In genomic region chr14:55104051-55104954, GRCh38 we compare ENCODE assay signal across 8 cellular contexts. TPM values are rescaled to one million over a fixed set of nuclear protein-coding genes. Genes with fewer than 3 reads are reported as not detected.
DNase-seq lines count a peak whose midpoint lies in the region; ATAC-seq and TF ChIP-seq lines count a peak whose summit lies in the region.

No MANE protein-coding gene starts in this region.

- peak overlapping the region; percentile 94 for H3K27ac Mint-ChIP-seq in activated CD4-positive, alpha-beta T cell treated with anti-CD3 and anti-CD28 coated beads, Interleukin-2, amount 10 ng/mL, durations not matched to agents 24 days and 14 days

- H3K27me3 Mint-ChIP-seq in activated CD4-positive, alpha-beta T cell treated with anti-CD3 and anti-CD28 coated beads, Interleukin-2, amount 10 ng/mL, durations not matched to agents 24 days and 14 days = no peaks in the 10 kb centered on the region

- H3K4me1 ChIP-seq in thoracic aorta (ENCODE audit: control insufficient read depth in 1 of 2, low read depth in 2 of 2) = peaks cover 48 to 83% of the 10 kb centered on the region in 2 donors

- peaks cover 45% of the 10 kb centered on the region for H3K4me1 Mint-ChIP-seq in activated CD4-positive, alpha-beta T cell treated with anti-CD3 and anti-CD28 coated beads, Interleukin-2, amount 10 ng/mL, durations not matched to agents 24 days and 14 days

- H3K36me3 Mint-ChIP-seq in activated CD4-positive, alpha-beta T cell treated with anti-CD3 and anti-CD28 coated beads, Interleukin-2, amount 10 ng/mL, durations not matched to agents 24 days and 14 days (ENCODE audit: low read depth) = peaks cover 12% of the 10 kb centered on the region

- ATAC-seq in thoracic aorta (ENCODE audit: insufficient number of reproducible peaks, low FRiP score, low read depth) = no peak
- ATAC-seq in HG02623 (IDR thresholded peaks at IDR 0.05; ENCODE audit: unreplicated experiment) = no peak

- no peak overlapping the region for H3K4me3 ChIP-seq in thoracic aorta

- no peak for TF ChIP-seq CTCF in thoracic aorta (IDR thresholded peaks at IDR 0.05)

- H3K27me3 ChIP-seq in thoracic aorta (replicated peaks; ENCODE audit: insufficient read depth) = no peaks in the 10 kb centered on the region

- no peaks in the 10 kb centered on the region for H3K9me3 ChIP-seq in thoracic aorta

- DNase-seq in activated CD4-positive, alpha-beta T cell treated with anti-CD3 and anti-CD28 coated beads, Interleukin-2, amount 10 ng/mL, durations not matched to agents 24 days and 14 days = no peak
- no peak for DNase-seq in activated CD4-positive, alpha-beta T cell treated with anti-CD3 and anti-CD28 coated beads for 1 hour
- DNase-seq in UCSD-AML1 (lab: John Stamatoyannopoulos, UW; ENCODE audit: unreplicated experiment) (peak; percentile 31), kidney tubule cell (ENCODE audit: low spot score) (peak; percentile 42), thoracic aorta (ENCODE audit: low spot score) (no peak), NCI-H226 (no peak), KG1 (lab: John Stamatoyannopoulos, UW) (no peak)

- H3K27ac ChIP-seq in thoracic aorta = peak overlapping the region; percentile 60 to 79

- H3K36me3 ChIP-seq in thoracic aorta = no peaks in the 10 kb centered on the region

- peaks cover 12% of the 10 kb centered on the region for H3K9me3 Mint-ChIP-seq in activated CD4-positive, alpha-beta T cell treated with anti-CD3 and anti-CD28 coated beads, Interleukin-2, amount 10 ng/mL, durations not matched to agents 24 days and 14 days

- peak overlapping the region; percentile 39 for H3K4me3 Mint-ChIP-seq in activated CD4-positive, alpha-beta T cell treated with anti-CD3 and anti-CD28 coated beads, Interleukin-2, amount 10 ng/mL, durations not matched to agents 24 days and 14 days

- intact Hi-C loops in activated CD4-positive, alpha-beta T cell treated with anti-CD3 and anti-CD28 coated beads, Interleukin-2, amount 10 ng/mL, durations not matched to agents 24 days and 14 days (cut with micrococcal nuclease) = loop anchor here (10.0 kb wide), 3 partner anchors 170 to 330 kb away; partner anchors contain the start of gene FBXO34

RNA-seq across cellular contexts. Expression of gene LGALS3, which starts 24.7 kb away (rescaled TPM):
- 11.1 and 12.2 TPM in 2 replicates for total RNA-seq in activated CD4-positive, alpha-beta T cell treated with anti-CD3 and anti-CD28 coated beads, Interleukin-2, amount 10 ng/mL, durations not matched to agents 24 days and 14 days
- total RNA-seq in thoracic aorta = 100 to 1,000 TPM; 195 to 237 TPM

RNA-seq across cellular contexts. Expression of gene MAPK1IP1L, which starts 52.9 kb away (rescaled TPM):
- total RNA-seq in activated CD4-positive, alpha-beta T cell treated with anti-CD3 and anti-CD28 coated beads, Interleukin-2, amount 10 ng/mL, durations not matched to agents 24 days and 14 days = 142 and 144 TPM in 2 replicates
- 100 to 1,000 TPM in 1 of 2 donors, 10 to 100 TPM in 1; 57.0 to 113 TPM for total RNA-seq in thoracic aorta

Comparison
In these comparisons a context has a peak if more than half of its experiments do, and no peak if none do; other contexts are left out.
1. DNase-seq: peak in UCSD-AML1 (single experiment) and kidney tubule cell (single experiment); none in activated CD4-positive, alpha-beta T cell treated with anti-CD3 and anti-CD28 coated beads, Interleukin-2, amount 10 ng/mL, durations not matched to agents 24 days and 14 days (single experiment), activated CD4-positive, alpha-beta T cell treated with anti-CD3 and anti-CD28 coated beads for 1 hour (single experiment), thoracic aorta (single experiment), NCI-H226 (single experiment) and KG1 (single experiment).
2. RNA of gene LGALS3, which starts 24.7 kb away (total RNA-seq): 195 to 237 TPM in thoracic aorta; 11.1 to 12.2 TPM in activated CD4-positive, alpha-beta T cell treated with anti-CD3 and anti-CD28 coated beads, Interleukin-2, amount 10 ng/mL, durations not matched to agents 24 days and 14 days; every median in the first group is over 10 times any median in the second.